ENCODE assay signal across 11 cellular contexts in the genomic region with DNA sequence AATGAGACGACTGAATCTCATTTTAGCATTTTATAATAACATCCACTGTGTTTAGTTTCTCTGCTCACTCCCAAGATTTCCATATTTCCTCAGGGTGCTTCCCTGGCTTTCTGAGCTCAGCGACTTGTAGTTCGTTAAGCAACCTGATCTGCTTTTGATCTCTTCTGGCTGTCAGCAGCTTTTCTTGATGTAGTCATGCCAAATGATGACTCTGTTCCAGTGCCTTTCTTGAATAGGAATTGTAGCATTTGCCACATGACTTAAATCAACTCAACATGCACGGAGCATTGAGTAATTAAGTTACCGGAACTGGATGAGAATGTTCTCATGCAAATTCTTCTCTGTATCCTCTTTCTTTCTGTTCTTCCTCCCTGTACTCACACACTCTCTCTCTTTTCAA.
DNase-seq lines count a peak whose midpoint lies in the region; TF ChIP-seq lines count a peak whose summit lies in the region.
"Had no signal": no experiment of that assay in that cellular context is flagged by ENCODE, and none has a peak within 500 bp of the region (broad histone marks: within the 10 kb centered on the region; RNA-seq: fewer than 3 reads in every experiment).

No MANE protein-coding gene starts in this region.

- in situ Hi-C loops in SK-MEL-5 (cut with HindIII; ENCODE audit: low pct_unique_long_range_greater_than_20kb, low sequenced_read_pairs) = no loop called here

- TF ChIP-seq CTCF in fibroblast of the aortic adventitia (IDR thresholded peaks at IDR 0.05; ENCODE audit: insufficient read depth, low read length) = no peak

- H3K4me3 ChIP-seq in fibroblast of the aortic adventitia (ENCODE audit: low read depth, low read length) = no peak overlapping the region

- peak; percentile 29 for DNase-seq in Daoy (ENCODE audit: low read depth)
- DNase-seq in SK-MEL-5 (ENCODE audit: low read depth, low spot score) = peak; percentile 93
- DNase-seq in fibroblast of the aortic adventitia (ENCODE audit: low read depth) = peak; percentile 94
- DNase-seq in putamen (ENCODE audit: low spot score) = peak; percentile 34
- DNase-seq in DMS114 treated with DMSO at 0.1 percent for 48 hours (lab: John Stamatoyannopoulos, UW; ENCODE audit: unreplicated experiment) = no peak
- DNase-seq in ecto neural progenitor cell (ENCODE audit: low spot score) = no peak
- DNase-seq in activated CD4-positive, CD25-positive, alpha-beta regulatory T cell (lab: John Stamatoyannopoulos, UW) = no peak
- DNase-seq in NCI-H1417 (lab: John Stamatoyannopoulos, UW) = no peak
- DNase-seq: NCI-H187 treated with DMSO at 0.1 percent for 48 hours, OCI-M1, WERI-Rb-1 had no signal

Comparison
In these comparisons a context has a peak if more than half of its experiments do, and no peak if none do; other contexts are left out.
1. DNase-seq: peak in Daoy (single experiment), SK-MEL-5 (single experiment), fibroblast of the aortic adventitia (single experiment) and putamen (single experiment); none in DMS114 treated with DMSO at 0.1 percent for 48 hours (single experiment), ecto neural progenitor cell (single experiment), activated CD4-positive, CD25-positive, alpha-beta regulatory T cell (0 of 4) and NCI-H1417 (0 of 3).